In the genomic region with DNA sequence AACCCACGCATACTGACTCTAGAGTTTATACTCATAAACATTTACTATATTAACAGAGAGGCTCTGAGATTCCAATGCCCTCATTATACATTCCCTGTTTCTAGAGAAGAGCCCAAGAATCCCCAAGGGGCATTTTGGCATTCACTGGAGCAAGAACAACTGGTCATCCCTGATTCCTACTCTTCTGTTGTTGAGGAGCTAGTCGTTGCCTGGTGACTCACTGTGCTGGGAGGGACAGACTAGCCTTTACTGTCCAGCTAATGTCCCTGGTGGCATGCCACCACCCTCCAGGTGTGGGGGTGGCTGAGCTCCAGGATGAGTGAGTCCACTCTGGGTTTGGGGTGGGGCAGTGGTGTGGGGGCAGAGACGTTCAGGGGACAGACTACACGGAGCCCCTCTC, we compare ENCODE assay signal across 11 cellular contexts. TPM values are rescaled to one million over a fixed set of nuclear protein-coding genes. Genes with fewer than 3 reads are reported as not detected.
DNase-seq lines count a peak whose midpoint lies in the region; ATAC-seq, FAIRE-seq and TF ChIP-seq lines count a peak whose summit lies in the region.
"Had no signal": no experiment of that assay in that cellular context is flagged by ENCODE, and none has a peak within 500 bp of the region (broad histone marks: within the 10 kb centered on the region; RNA-seq: fewer than 3 reads in every experiment).

No MANE protein-coding gene starts in this region.

- TF ChIP-seq POLR2A in thyroid gland (IDR thresholded peaks at IDR 0.05): no peak

- no peak for ATAC-seq in HG03196 (IDR thresholded peaks at IDR 0.05; ENCODE audit: unreplicated experiment)
- ATAC-seq: activated CD4-positive, CD25-positive, alpha-beta regulatory T cell treated with anti-CD3 and anti-CD28 coated beads, Interleukin-2, amount 50 U/mL, for 24 hours had no signal

- H3K27ac Mint-ChIP-seq in HFFc6: peak overlapping the region; percentile 85
- H3K27ac Mint-ChIP-seq: stimulated activated naive CD8-positive, alpha-beta T cell treated with anti-CD3 and anti-CD28 coated beads, Interleukin-15, Interleukin-2, amounts not matched to agents 100 ng/mL and 50 ng/mL, for 24 hours had no signal

- in situ Hi-C loops in astrocyte of the spinal cord (cut with HindIII; ENCODE audit: low sequenced_read_pairs): no loop called here

- H3K4me3 Mint-ChIP-seq in HFFc6: peak overlapping the region; percentile 7; the same call in 1 of the 2 replicates
- H3K4me3 Mint-ChIP-seq: stimulated activated naive CD8-positive, alpha-beta T cell treated with anti-CD3 and anti-CD28 coated beads, Interleukin-15, Interleukin-2, amounts not matched to agents 100 ng/mL and 50 ng/mL, for 24 hours had no signal

- H3K27me3 Mint-ChIP-seq in HFFc6 (ENCODE audit: insufficient read depth): peaks cover 8% of the 10 kb centered on the region

- TF ChIP-seq CTCF in HFFc6 (IDR thresholded peaks at IDR 0.05) (no peak), astrocyte of the spinal cord (IDR thresholded peaks at IDR 0.05; ENCODE audit: low read depth, low read length) (no peak), kidney (IDR thresholded peaks at IDR 0.05; ENCODE audit: borderline replicate concordance, extremely low read depth, insufficient read depth) (no peak), thyroid gland (IDR thresholded peaks at IDR 0.05) (no peak)

- no peaks in the 10 kb centered on the region for H3K9me3 Mint-ChIP-seq in HFFc6
- H3K9me3 Mint-ChIP-seq: stimulated activated naive CD8-positive, alpha-beta T cell treated with anti-CD3 and anti-CD28 coated beads, Interleukin-15, Interleukin-2, amounts not matched to agents 100 ng/mL and 50 ng/mL, for 24 hours had no signal

- no peak overlapping the region for H3K9ac ChIP-seq in kidney (ENCODE audit: low read length in 2 of 2)

- H3K4me3 ChIP-seq in astrocyte of the spinal cord (ENCODE audit: low read depth, low read length) (no peak overlapping the region), kidney (ENCODE audit: low read length in 2 of 2) (no peak overlapping the region), thyroid gland (replicated peaks in 1 of 3) (no peak overlapping the region)

- H3K27me3 ChIP-seq in thyroid gland: no peaks in the 10 kb centered on the region

- 40 to 49% methylated on average over 4 of the region's 4 CpGs for WGBS in thyroid gland, 2 donors

- H3K36me3 ChIP-seq in kidney (ENCODE audit: control insufficient read depth in 1 of 2, insufficient read depth in 2 of 2, low read length in 2 of 2): no peaks in the 10 kb centered on the region
- H3K36me3 ChIP-seq in thyroid gland: no peaks in the 10 kb centered on the region

- peak; percentile 84 for DNase-seq in HFFc6
- peak; percentile 43 for DNase-seq in astrocyte of the spinal cord (ENCODE audit: low read depth, low spot score)
- DNase-seq in kidney: no peak
- peak; percentile 39 to 47 for DNase-seq in thyroid gland
- DNase-seq in inferior parietal cortex (ENCODE audit: extremely low spot score): no peak
- DNase-seq in NCI-H2107 treated with DMSO at 0.1 percent for 48 hours (lab: John Stamatoyannopoulos, UW; ENCODE audit: unreplicated experiment): no peak
- DNase-seq: activated gamma-delta T cell, NCI-H146 had no signal

- peaks cover 60% of the 10 kb centered on the region for H3K4me1 Mint-ChIP-seq in HFFc6 (ENCODE audit: low read depth)

- H3K27ac ChIP-seq in kidney (ENCODE audit: low read depth in 2 of 2, low read length in 2 of 2): peak overlapping the region; percentile 55 to 74
- no peak overlapping the region for H3K27ac ChIP-seq in thyroid gland

- H3K36me3 Mint-ChIP-seq in HFFc6 (ENCODE audit: low read depth): no peaks in the 10 kb centered on the region

- H3K4me1 ChIP-seq in kidney (ENCODE audit: control insufficient read depth in 1 of 2, insufficient read depth in 1 of 2, low read depth in 1 of 2, low read length in 2 of 2) (peaks cover 10 to 14% of the 10 kb centered on the region in 2 donors), thyroid gland (peaks cover 7 to 10% of the 10 kb centered on the region in 2 donors)

- H3K9me3 ChIP-seq in kidney (ENCODE audit: control insufficient read depth in 1 of 2, low read length in 2 of 2): no peaks in the 10 kb centered on the region
- no peaks in the 10 kb centered on the region for H3K9me3 ChIP-seq in thyroid gland

- FAIRE-seq in kidney (lab: Jason Lieb, UNC): no peak

- intact Hi-C loops in kidney (cut with DNase I) (no loop called here), thyroid gland (cut with DNase I) (no loop called here)

RNA-seq across cellular contexts. Expression of gene RHOB, which starts 49.2 kb away (rescaled TPM):
- total RNA-seq in HFFc6 (2021; fragmentation: NEBNext Ultra II Directional; extraction: Animal tissue kit (Norgen Biotek cat#: 25700)): 100 to 1,000 TPM; 128 to 146 (median 133) TPM
- total RNA-seq in kidney: 487 TPM
- polyA plus RNA-seq in kidney (ENCODE audit: insufficient read depth, low read depth, low replicate concordance): 241 TPM
- 100 to 1,000 TPM; 238 to 381 (median 271) TPM for total RNA-seq in thyroid gland

Comparison
In these comparisons a context has a peak if more than half of its experiments do, and no peak if none do; other contexts are left out.
1. DNase-seq: peak in HFFc6 (single experiment), astrocyte of the spinal cord (single experiment) and thyroid gland (2 of 2); none in kidney (single experiment), inferior parietal cortex (single experiment) and NCI-H2107 treated with DMSO at 0.1 percent for 48 hours (single experiment).
2. H3K27ac ChIP-seq: peak in kidney (2 of 2); none in thyroid gland (0 of 3).